ENCODE assay signal across 1 cellular context in genomic region chr15:63188937-63189871, GRCh38.
TF ChIP-seq lines count a peak whose summit lies in the region.

RAB8B (plus strand) TSS chr15:63189606; CDS start chr15:63189625, 19 bp downstream.

TF ChIP-seq in neural cell, 6 proteins besides CTCF, POLR2A, EP300 and RAD21 (continued from another document):
- no peak for TF ChIP-seq EZH2 (IDR thresholded peaks at IDR 0.05; ENCODE audit: borderline replicate concordance, insufficient read depth, low read length, poor library complexity, severe bottlenecking)
- TF ChIP-seq POLR2AphosphoS5 (IDR thresholded peaks at IDR 0.05): peak; percentile 93
